1 cellular context compared by ENCODE assay signal in the genomic region with DNA sequence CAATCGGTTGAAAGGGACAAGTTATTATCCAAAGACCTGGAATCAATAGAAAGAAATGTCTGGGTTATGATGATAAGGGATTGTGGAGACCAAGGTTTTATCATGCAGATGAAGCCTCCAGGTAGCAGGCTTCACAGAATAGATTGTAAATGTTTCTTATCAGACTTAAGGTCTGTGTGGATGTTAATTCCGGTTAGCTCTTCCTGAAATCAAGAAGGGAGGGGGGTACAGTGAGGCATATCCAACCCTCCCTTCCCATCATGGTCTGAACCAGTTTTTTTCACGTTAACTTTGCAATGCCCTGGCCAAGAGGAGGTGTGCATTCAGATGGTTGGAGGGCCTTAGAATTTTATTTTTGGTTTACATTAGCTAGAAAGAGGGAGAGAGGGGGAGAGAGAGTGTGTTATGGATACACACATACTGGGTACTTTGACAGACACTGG.
TF ChIP-seq lines count a peak whose summit lies in the region.

No MANE protein-coding gene starts in this region.

TF ChIP-seq in K562, 482 proteins besides CTCF, POLR2A, EP300 and RAD21 (continued from another document and continues in another):
- TF ChIP-seq, protein P1, sequence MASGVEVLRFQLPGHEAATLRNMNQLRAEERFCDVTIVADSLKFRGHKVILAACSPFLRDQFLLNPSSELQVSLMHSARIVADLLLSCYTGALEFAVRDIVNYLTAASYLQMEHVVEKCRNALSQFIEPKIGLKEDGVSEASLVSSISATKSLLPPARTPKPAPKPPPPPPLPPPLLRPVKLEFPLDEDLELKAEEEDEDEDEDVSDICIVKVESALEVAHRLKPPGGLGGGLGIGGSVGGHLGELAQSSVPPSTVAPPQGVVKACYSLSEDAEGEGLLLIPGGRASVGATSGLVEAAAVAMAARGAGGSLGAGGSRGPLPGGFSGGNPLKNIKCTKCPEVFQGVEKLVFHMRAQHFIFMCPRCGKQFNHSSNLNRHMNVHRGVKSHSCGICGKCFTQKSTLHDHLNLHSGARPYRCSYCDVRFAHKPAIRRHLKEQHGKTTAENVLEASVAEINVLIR (CRISPR knock-in tag; IDR thresholded peaks at IDR 0.05) = no peak
- TF ChIP-seq THRAP3 (IDR thresholded peaks at IDR 0.05; ENCODE audit: borderline replicate concordance) (no peak), FOXA3 (CRISPR knock-in tag; conservative IDR thresholded peaks at IDR 0.05 in 1 of 2, IDR thresholded peaks at IDR 0.05 in 1 of 2) (0 out of 4 replicates have a peak, but pooled peaks of 1 of the 2 experiments have one; percentile 5), CBX5 (IDR thresholded peaks at IDR 0.05; ENCODE audit: borderline replicate concordance, low read depth) (no peak), HNRNPL (IDR thresholded peaks at IDR 0.05; ENCODE audit: low read depth, low read length) (no peak), YY1 (IDR thresholded peaks at IDR 0.05; ENCODE audit: borderline replicate concordance in 1 of 3, control insufficient read depth in 1 of 3, extremely low read depth in 1 of 3, insufficient read depth in 3 of 3, insufficient read length in 1 of 3, insufficient replicate concordance in 2 of 3, low read depth in 1 of 3, low read length in 2 of 3) (no peak), KDM1A (IDR thresholded peaks at IDR 0.05) (peak; percentile 39 to 47; a peak in 3 of 4 replicates), SREBF1 (IDR thresholded peaks at IDR 0.05; ENCODE audit: borderline replicate concordance, low read depth, low read length) (no peak), MEIS2 (IDR thresholded peaks at IDR 0.05; ENCODE audit: partially characterized antibody) (peak; percentile 10), ILK (tag; IDR thresholded peaks at IDR 0.05; ENCODE audit: borderline replicate concordance, low read depth) (peak; percentile 19; the same call in 1 of the 2 replicates), FOXK1 (CRISPR knock-in tag; IDR thresholded peaks at IDR 0.05; ENCODE audit: borderline replicate concordance) (no peak), DPF2 (IDR thresholded peaks at IDR 0.05) (peak; percentile 95), FOXJ2 (tag; IDR thresholded peaks at IDR 0.05) (peak; percentile 24; the same call in 1 of the 2 replicates), TEAD4 (IDR thresholded peaks at IDR 0.05; ENCODE audit: low read length) (peak; percentile 97), TEAD4 (CRISPR knock-in tag; IDR thresholded peaks at IDR 0.05; ENCODE audit: borderline replicate concordance) (no peak), NR3C1 (CRISPR knock-in tag; IDR thresholded peaks at IDR 0.05) (no peak), RBBP5 (IDR thresholded peaks at IDR 0.05; ENCODE audit: borderline replicate concordance, insufficient read depth, low read length, poor library complexity, severe bottlenecking) (no peak), TAL1 (IDR thresholded peaks at IDR 0.05) (peak; percentile 97), FOXK2 (conservative IDR thresholded peaks at IDR 0.05 in 1 of 2, IDR thresholded peaks at IDR 0.05 in 1 of 2; ENCODE audit: low read depth in 2 of 2) (peak in 1 of 2 experiments; percentile 38; a peak in 2 of 4 replicates), ZNF23 (CRISPR knock-in tag; IDR thresholded peaks at IDR 0.05) (no peak), L3MBTL2 (IDR thresholded peaks at IDR 0.05) (peak; percentile 12; the same call in 1 of the 2 replicates), HDAC3 (IDR thresholded peaks at IDR 0.05; ENCODE audit: borderline replicate concordance, partially characterized antibody) (peak; percentile 87), GATAD2B (IDR thresholded peaks at IDR 0.05; ENCODE audit: borderline replicate concordance) (peak; percentile 97), ARNT (IDR thresholded peaks at IDR 0.05) (no peak; a peak in 2 of 4 replicates), ZNF778 (CRISPR knock-in tag; IDR thresholded peaks at IDR 0.05) (no peak), NR2C2 (CRISPR knock-in tag; IDR thresholded peaks at IDR 0.05) (no peak), NR2C2 (tag; IDR thresholded peaks at IDR 0.05) (no peak), POLR2AphosphoS2 (IDR thresholded peaks at IDR 0.05; ENCODE audit: low read length) (no peak), XRCC4 (IDR thresholded peaks at IDR 0.05; ENCODE audit: extremely low read depth, insufficient read depth, insufficient read length) (no peak), CC2D1A (IDR thresholded peaks at IDR 0.05) (peak; percentile 80; the same call in 1 of the 2 replicates), KLF6 (CRISPR knock-in tag; IDR thresholded peaks at IDR 0.05; ENCODE audit: borderline replicate concordance) (no peak), KLF10 (CRISPR knock-in tag; IDR thresholded peaks at IDR 0.05) (peak; percentile 42; the same call in 1 of the 2 replicates), CBFA2T3 (IDR thresholded peaks at IDR 0.05) (peak; percentile 98), TRIM24 (IDR thresholded peaks at IDR 0.05) (peak; percentile 85 to 90), PHF8 (IDR thresholded peaks at IDR 0.05; ENCODE audit: borderline replicate concordance, low read length) (peak; percentile 20; the same call in 1 of the 2 replicates), HCFC1 (IDR thresholded peaks at IDR 0.05; ENCODE audit: low read depth, low read length) (0 out of 2 replicates have a peak, but pooled peaks have one; percentile 8), ZNF347 (CRISPR knock-in tag; IDR thresholded peaks at IDR 0.05; ENCODE audit: low read depth) (no peak)
- TF ChIP-seq, protein P2, sequence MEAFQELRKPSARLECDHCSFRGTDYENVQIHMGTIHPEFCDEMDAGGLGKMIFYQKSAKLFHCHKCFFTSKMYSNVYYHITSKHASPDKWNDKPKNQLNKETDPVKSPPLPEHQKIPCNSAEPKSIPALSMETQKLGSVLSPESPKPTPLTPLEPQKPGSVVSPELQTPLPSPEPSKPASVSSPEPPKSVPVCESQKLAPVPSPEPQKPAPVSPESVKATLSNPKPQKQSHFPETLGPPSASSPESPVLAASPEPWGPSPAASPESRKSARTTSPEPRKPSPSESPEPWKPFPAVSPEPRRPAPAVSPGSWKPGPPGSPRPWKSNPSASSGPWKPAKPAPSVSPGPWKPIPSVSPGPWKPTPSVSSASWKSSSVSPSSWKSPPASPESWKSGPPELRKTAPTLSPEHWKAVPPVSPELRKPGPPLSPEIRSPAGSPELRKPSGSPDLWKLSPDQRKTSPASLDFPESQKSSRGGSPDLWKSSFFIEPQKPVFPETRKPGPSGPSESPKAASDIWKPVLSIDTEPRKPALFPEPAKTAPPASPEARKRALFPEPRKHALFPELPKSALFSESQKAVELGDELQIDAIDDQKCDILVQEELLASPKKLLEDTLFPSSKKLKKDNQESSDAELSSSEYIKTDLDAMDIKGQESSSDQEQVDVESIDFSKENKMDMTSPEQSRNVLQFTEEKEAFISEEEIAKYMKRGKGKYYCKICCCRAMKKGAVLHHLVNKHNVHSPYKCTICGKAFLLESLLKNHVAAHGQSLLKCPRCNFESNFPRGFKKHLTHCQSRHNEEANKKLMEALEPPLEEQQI (IDR thresholded peaks at IDR 0.05) = peak; percentile 81; the same call in 1 of the 2 replicates
- TF ChIP-seq, protein P3, sequence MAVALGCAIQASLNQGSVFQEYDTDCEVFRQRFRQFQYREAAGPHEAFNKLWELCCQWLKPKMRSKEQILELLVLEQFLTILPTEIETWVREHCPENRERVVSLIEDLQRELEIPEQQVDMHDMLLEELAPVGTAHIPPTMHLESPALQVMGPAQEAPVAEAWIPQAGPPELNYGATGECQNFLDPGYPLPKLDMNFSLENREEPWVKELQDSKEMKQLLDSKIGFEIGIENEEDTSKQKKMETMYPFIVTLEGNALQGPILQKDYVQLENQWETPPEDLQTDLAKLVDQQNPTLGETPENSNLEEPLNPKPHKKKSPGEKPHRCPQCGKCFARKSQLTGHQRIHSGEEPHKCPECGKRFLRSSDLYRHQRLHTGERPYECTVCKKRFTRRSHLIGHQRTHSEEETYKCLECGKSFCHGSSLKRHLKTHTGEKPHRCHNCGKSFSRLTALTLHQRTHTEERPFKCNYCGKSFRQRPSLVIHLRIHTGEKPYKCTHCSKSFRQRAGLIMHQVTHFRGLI (CRISPR knock-in tag; IDR thresholded peaks at IDR 0.05) = no peak
- TF ChIP-seq, protein P4, sequence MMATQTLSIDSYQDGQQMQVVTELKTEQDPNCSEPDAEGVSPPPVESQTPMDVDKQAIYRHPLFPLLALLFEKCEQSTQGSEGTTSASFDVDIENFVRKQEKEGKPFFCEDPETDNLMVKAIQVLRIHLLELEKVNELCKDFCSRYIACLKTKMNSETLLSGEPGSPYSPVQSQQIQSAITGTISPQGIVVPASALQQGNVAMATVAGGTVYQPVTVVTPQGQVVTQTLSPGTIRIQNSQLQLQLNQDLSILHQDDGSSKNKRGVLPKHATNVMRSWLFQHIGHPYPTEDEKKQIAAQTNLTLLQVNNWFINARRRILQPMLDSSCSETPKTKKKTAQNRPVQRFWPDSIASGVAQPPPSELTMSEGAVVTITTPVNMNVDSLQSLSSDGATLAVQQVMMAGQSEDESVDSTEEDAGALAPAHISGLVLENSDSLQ (IDR thresholded peaks at IDR 0.05) = peak; percentile 24; the same call in 1 of the 2 replicates
- TF ChIP-seq, protein P5, sequence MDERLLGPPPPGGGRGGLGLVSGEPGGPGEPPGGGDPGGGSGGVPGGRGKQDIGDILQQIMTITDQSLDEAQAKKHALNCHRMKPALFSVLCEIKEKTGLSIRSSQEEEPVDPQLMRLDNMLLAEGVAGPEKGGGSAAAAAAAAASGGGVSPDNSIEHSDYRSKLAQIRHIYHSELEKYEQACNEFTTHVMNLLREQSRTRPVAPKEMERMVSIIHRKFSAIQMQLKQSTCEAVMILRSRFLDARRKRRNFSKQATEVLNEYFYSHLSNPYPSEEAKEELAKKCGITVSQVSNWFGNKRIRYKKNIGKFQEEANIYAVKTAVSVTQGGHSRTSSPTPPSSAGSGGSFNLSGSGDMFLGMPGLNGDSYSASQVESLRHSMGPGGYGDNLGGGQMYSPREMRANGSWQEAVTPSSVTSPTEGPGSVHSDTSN (CRISPR knock-in tag; IDR thresholded peaks at IDR 0.05; ENCODE audit: low read depth) = no peak
- TF ChIP-seq, protein P5 (tag; conservative IDR thresholded peaks at IDR 0.05; ENCODE audit: low read depth) = no peak
- TF ChIP-seq, protein P6, sequence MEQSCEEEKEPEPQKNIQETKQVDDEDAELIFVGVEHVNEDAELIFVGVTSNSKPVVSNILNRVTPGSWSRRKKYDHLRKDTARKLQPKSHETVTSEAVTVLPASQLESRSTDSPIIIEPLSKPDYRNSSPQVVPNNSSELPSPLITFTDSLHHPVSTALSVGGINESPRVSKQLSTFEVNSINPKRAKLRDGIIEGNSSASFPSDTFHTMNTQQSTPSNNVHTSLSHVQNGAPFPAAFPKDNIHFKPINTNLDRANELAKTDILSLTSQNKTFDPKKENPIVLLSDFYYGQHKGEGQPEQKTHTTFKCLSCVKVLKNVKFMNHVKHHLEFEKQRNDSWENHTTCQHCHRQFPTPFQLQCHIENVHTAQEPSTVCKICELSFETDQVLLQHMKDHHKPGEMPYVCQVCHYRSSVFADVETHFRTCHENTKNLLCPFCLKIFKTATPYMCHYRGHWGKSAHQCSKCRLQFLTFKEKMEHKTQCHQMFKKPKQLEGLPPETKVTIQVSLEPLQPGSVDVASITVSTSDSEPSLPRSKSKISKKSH (CRISPR knock-in tag; IDR thresholded peaks at IDR 0.05) = no peak
- TF ChIP-seq, protein P7, sequence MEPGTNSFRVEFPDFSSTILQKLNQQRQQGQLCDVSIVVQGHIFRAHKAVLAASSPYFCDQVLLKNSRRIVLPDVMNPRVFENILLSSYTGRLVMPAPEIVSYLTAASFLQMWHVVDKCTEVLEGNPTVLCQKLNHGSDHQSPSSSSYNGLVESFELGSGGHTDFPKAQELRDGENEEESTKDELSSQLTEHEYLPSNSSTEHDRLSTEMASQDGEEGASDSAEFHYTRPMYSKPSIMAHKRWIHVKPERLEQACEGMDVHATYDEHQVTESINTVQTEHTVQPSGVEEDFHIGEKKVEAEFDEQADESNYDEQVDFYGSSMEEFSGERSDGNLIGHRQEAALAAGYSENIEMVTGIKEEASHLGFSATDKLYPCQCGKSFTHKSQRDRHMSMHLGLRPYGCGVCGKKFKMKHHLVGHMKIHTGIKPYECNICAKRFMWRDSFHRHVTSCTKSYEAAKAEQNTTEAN (CRISPR knock-in tag; IDR thresholded peaks at IDR 0.05) = no peak; the same call in 1 of the 2 replicates
- TF ChIP-seq, protein P8, sequence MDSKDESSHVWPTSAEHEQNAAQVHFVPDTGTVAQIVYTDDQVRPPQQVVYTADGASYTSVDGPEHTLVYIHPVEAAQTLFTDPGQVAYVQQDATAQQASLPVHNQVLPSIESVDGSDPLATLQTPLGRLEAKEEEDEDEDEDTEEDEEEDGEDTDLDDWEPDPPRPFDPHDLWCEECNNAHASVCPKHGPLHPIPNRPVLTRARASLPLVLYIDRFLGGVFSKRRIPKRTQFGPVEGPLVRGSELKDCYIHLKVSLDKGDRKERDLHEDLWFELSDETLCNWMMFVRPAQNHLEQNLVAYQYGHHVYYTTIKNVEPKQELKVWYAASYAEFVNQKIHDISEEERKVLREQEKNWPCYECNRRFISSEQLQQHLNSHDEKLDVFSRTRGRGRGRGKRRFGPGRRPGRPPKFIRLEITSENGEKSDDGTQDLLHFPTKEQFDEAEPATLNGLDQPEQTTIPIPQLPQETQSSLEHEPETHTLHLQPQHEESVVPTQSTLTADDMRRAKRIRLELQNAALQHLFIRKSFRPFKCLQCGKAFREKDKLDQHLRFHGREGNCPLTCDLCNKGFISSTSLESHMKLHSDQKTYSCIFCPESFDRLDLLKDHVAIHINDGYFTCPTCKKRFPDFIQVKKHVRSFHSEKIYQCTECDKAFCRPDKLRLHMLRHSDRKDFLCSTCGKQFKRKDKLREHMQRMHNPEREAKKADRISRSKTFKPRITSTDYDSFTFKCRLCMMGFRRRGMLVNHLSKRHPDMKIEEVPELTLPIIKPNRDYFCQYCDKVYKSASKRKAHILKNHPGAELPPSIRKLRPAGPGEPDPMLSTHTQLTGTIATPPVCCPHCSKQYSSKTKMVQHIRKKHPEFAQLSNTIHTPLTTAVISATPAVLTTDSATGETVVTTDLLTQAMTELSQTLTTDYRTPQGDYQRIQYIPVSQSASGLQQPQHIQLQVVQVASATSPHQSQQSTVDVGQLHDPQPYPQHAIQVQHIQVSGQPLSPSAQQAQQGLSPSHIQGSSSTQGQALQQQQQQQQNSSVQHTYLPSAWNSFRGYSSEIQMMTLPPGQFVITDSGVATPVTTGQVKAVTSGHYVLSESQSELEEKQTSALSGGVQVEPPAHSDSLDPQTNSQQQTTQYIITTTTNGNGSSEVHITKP (IDR thresholded peaks at IDR 0.05; ENCODE audit: partially characterized antibody) = peak; percentile 96
